In genomic region chr6:148814082-148814790, GRCh38 we compare ENCODE assay signal across 2 cellular contexts.
TF ChIP-seq lines count a peak whose summit lies in the region.

No MANE protein-coding gene starts in this region.

TF ChIP-seq in liver, 16 proteins besides CTCF, POLR2A, EP300 and RAD21 (continued from another document):
- TF ChIP-seq SP1 (IDR thresholded peaks at IDR 0.05) (no peak), TAF1 (conservative IDR thresholded peaks at IDR 0.05) (no peak), JUND (IDR thresholded peaks at IDR 0.05) (no peak), ZBTB33 (IDR thresholded peaks at IDR 0.05) (no peak), GABPA (IDR thresholded peaks at IDR 0.05 in 1 of 2, conservative IDR thresholded peaks at IDR 0.05 in 1 of 2) (no peak), NR2F2 (IDR thresholded peaks at IDR 0.05) (peak; percentile 93), FOXA1 (IDR thresholded peaks at IDR 0.05) (no peak), REST (IDR thresholded peaks at IDR 0.05) (no peak)

TF ChIP-seq in HepG2, 621 proteins besides CTCF, POLR2A, EP300 and RAD21 (continued from another document):
- TF ChIP-seq CERS6 (CRISPR knock-in tag; IDR thresholded peaks at IDR 0.05) (no peak), PHF8 (CRISPR knock-in tag; IDR thresholded peaks at IDR 0.05) (no peak), ZNF598 (CRISPR knock-in tag; IDR thresholded peaks at IDR 0.05; ENCODE audit: borderline replicate concordance) (no peak), ZNF382 (CRISPR knock-in tag; IDR thresholded peaks at IDR 0.05; ENCODE audit: borderline replicate concordance) (no peak), ARHGAP35 (CRISPR knock-in tag; IDR thresholded peaks at IDR 0.05; ENCODE audit: borderline replicate concordance) (no peak), ZNF773 (CRISPR knock-in tag; IDR thresholded peaks at IDR 0.05; ENCODE audit: borderline replicate concordance) (no peak), STAT5B (CRISPR knock-in tag; IDR thresholded peaks at IDR 0.05) (no peak), SIN3B (IDR thresholded peaks at IDR 0.05; ENCODE audit: low read length) (no peak), ZNF441 (CRISPR knock-in tag; IDR thresholded peaks at IDR 0.05; ENCODE audit: borderline replicate concordance) (no peak), ESRRA (CRISPR knock-in tag; IDR thresholded peaks at IDR 0.05; ENCODE audit: low read depth) (no peak), HNF1A (IDR thresholded peaks at IDR 0.05; ENCODE audit: low read depth) (no peak), HNF1A (CRISPR knock-in tag; IDR thresholded peaks at IDR 0.05; ENCODE audit: borderline replicate concordance) (no peak), DMTF1 (CRISPR knock-in tag; IDR thresholded peaks at IDR 0.05) (no peak), ZNF670 (CRISPR knock-in tag; IDR thresholded peaks at IDR 0.05; ENCODE audit: borderline replicate concordance) (no peak), RARA (CRISPR knock-in tag; IDR thresholded peaks at IDR 0.05) (no peak), ELK4 (CRISPR knock-in tag; IDR thresholded peaks at IDR 0.05; ENCODE audit: borderline replicate concordance) (no peak), ZKSCAN5 (CRISPR knock-in tag; IDR thresholded peaks at IDR 0.05) (no peak)
